12 cellular contexts compared by ENCODE assay signal in the genomic region with DNA sequence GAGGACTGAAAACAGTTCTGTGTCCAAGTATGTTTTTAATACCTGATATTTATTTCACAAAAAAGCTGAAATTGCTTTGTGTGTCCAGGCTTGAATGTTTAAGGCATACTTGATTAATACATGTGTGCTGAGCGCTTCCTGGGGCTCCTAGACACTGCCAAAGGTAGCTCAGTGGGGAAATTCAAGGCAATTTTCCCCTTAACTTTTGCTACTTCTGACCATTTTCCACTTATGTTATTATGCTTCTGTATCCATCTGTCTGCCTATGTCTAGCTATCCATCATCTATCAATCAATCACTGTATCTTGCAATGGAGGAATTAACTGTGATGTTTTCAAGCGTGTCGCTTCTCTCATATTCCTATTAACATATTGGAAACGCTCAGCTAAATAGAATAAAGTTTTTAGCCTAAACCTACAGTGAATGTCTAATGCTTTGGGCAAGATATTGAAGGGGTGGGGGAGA. TPM values are rescaled to one million over a fixed set of nuclear protein-coding genes. Genes with fewer than 3 reads are reported as not detected.
A peak's percentile ranks its signal among the peaks of the same experiment; 100 is the strongest.
DNase-seq lines count a peak whose midpoint lies in the region; ATAC-seq and TF ChIP-seq lines count a peak whose summit lies in the region.
"Had no signal": no experiment of that assay in that cellular context is flagged by ENCODE, and none has a peak within 500 bp of the region (broad histone marks: within the 10 kb centered on the region; RNA-seq: fewer than 3 reads in every experiment).

No MANE protein-coding gene starts in this region.

- H3K36me3 ChIP-seq in esophagus muscularis mucosa (no peaks in the 10 kb centered on the region), neuronal stem cell (replicated peaks in 1 of 2; ENCODE audit: control insufficient read depth in 2 of 2, insufficient read depth in 2 of 2, low read length in 2 of 2) (no peaks in the 10 kb centered on the region), upper lobe of left lung (no peaks in the 10 kb centered on the region)
- H3K36me3 ChIP-seq in CD8-positive, alpha-beta T cell (ENCODE audit: insufficient read depth, low read length) = no peaks in the 10 kb centered on the region

- peak overlapping the region; percentile 42 to 50 (median 48) for H3K4me3 ChIP-seq in esophagus muscularis mucosa
- no peak overlapping the region for H3K4me3 ChIP-seq in neuronal stem cell (ENCODE audit: low read length in 2 of 2)
- H3K4me3 ChIP-seq in upper lobe of left lung = peak overlapping the region in 1 of 4 donors; percentile 23
- H3K4me3 ChIP-seq in CD8-positive, alpha-beta T cell (ENCODE audit: low read depth, low read length) = no peak overlapping the region

- H3K36me3 Mint-ChIP-seq in CD8-positive, alpha-beta T cell = no peaks in the 10 kb centered on the region

- peak; percentile 1 for DNase-seq in activated CD8-positive, alpha-beta memory T cell treated with anti-CD3 and anti-CD28 coated beads for 24 hours
- DNase-seq in activated CD8-positive, alpha-beta memory T cell treated with anti-CD3 and anti-CD28 coated beads, Interleukin-2, amount 50 U/mL, for 4 hours = no peak
- DNase-seq in esophagus muscularis mucosa (ENCODE audit: extremely low spot score) (no peak), neuronal stem cell (ENCODE audit: low spot score) (no peak), upper lobe of left lung (no peak), C1 segment of cervical spinal cord (lab: John Stamatoyannopoulos, UW) (no peak)
- DNase-seq in CD8-positive, alpha-beta T cell = no peak
- DNase-seq: activated CD4-positive, alpha-beta T cell treated with anti-CD3 and anti-CD28 coated beads, Interleukin-2, amount 50 U/mL, for 48 hours; DMS153; stimulated activated naive CD8-positive, alpha-beta T cell treated with anti-CD3 and anti-CD28 coated beads, Interleukin-15, amount 100 ng/mL, for 72 hours; T-helper 9 cell had no signal

- no peaks in the 10 kb centered on the region for H3K9me3 Mint-ChIP-seq in CD8-positive, alpha-beta T cell
- H3K9me3 Mint-ChIP-seq: stimulated activated naive CD8-positive, alpha-beta T cell treated with anti-CD3 and anti-CD28 coated beads, Interleukin-15, amount 100 ng/mL, for 72 hours had no signal

- H3K9me3 ChIP-seq in esophagus muscularis mucosa (no peaks in the 10 kb centered on the region), neuronal stem cell (replicated peaks in 1 of 2; ENCODE audit: control insufficient read depth in 2 of 2, insufficient read depth in 1 of 2, low read depth in 1 of 2, low read length in 2 of 2) (no peaks in the 10 kb centered on the region), upper lobe of left lung (no peaks in the 10 kb centered on the region)
- no peaks in the 10 kb centered on the region for H3K9me3 ChIP-seq in CD8-positive, alpha-beta T cell (ENCODE audit: low read length)

- no peak overlapping the region for H2BK15ac ChIP-seq in neuronal stem cell (ENCODE audit: low read length)

- no peak overlapping the region for H2BK120ac ChIP-seq in neuronal stem cell (ENCODE audit: low read depth, low read length)

- CTCF ChIA-PET in CD8-positive, alpha-beta T cell (lab: Charles Lee) = no interaction called here

- no peak overlapping the region for H2BK12ac ChIP-seq in neuronal stem cell (ENCODE audit: low read length)

- no peak overlapping the region for H2AK5ac ChIP-seq in neuronal stem cell (ENCODE audit: low read depth, low read length)

- TF ChIP-seq EP300 in esophagus muscularis mucosa (IDR thresholded peaks at IDR 0.05) (no peak), upper lobe of left lung (IDR thresholded peaks at IDR 0.05) (no peak)

- no peak overlapping the region for H3K23ac ChIP-seq in neuronal stem cell (ENCODE audit: low read depth, low read length, poor library complexity)

- TF ChIP-seq POLR2A in esophagus muscularis mucosa (IDR thresholded peaks at IDR 0.05; ENCODE audit: low read depth) = no peak
- no peak for TF ChIP-seq POLR2A in upper lobe of left lung (IDR thresholded peaks at IDR 0.05)

- H4K91ac ChIP-seq in neuronal stem cell (ENCODE audit: low read depth, low read length, poor library complexity) = no peak overlapping the region

- no peak overlapping the region for H4K8ac ChIP-seq in neuronal stem cell (ENCODE audit: low read depth, low read length)

- no peak overlapping the region for H3K18ac ChIP-seq in neuronal stem cell (ENCODE audit: low read length)

- no peak overlapping the region for H3K14ac ChIP-seq in neuronal stem cell (ENCODE audit: low read length)

- H3K9ac ChIP-seq in neuronal stem cell (ENCODE audit: low read depth, low read length, poor library complexity) = no peak overlapping the region

- no peaks in the 10 kb centered on the region for H3K79me1 ChIP-seq in neuronal stem cell (ENCODE audit: low read depth, low read length)

- 87% methylated on average over 4 of the region's 4 CpGs for WGBS in esophagus muscularis mucosa
- WGBS in neuronal stem cell (ENCODE audit: extremely low coverage in 2 of 2, insufficient read length in 2 of 2, insufficient replicate concordance in 1 of 2), 2 donors = no CpG with 5 or more reads among the region's 4 CpGs
- WGBS in upper lobe of left lung, 2 donors = 87 to 94% methylated on average over 4 of the region's 4 CpGs

- peak overlapping the region; percentile 75 for H2AFZ ChIP-seq in neuronal stem cell (ENCODE audit: low read length)

- no peak for ATAC-seq in upper lobe of left lung (ENCODE audit: low FRiP score in 2 of 2)
- no peak for ATAC-seq in CD8-positive, alpha-beta T cell
- no peak for ATAC-seq in HG03159 (IDR thresholded peaks at IDR 0.05; ENCODE audit: unreplicated experiment)
- ATAC-seq: stimulated activated naive CD8-positive, alpha-beta T cell treated with anti-CD3 and anti-CD28 coated beads, Interleukin-15, amount 100 ng/mL, for 72 hours had no signal

- H3K27me3 ChIP-seq in esophagus muscularis mucosa (no peaks in the 10 kb centered on the region), neuronal stem cell (ENCODE audit: control insufficient read depth in 3 of 3, insufficient read depth in 3 of 3, low read depth in 1 of 3, low read length in 3 of 3) (no peaks in the 10 kb centered on the region), upper lobe of left lung (no peaks in the 10 kb centered on the region)
- no peaks in the 10 kb centered on the region for H3K27me3 ChIP-seq in CD8-positive, alpha-beta T cell (ENCODE audit: insufficient read depth, low read length)

- H3K4me1 ChIP-seq in esophagus muscularis mucosa (peaks cover 39 to 59% (median 54%) of the 10 kb centered on the region in 4 donors), neuronal stem cell (ENCODE audit: control insufficient read depth in 2 of 2, insufficient read depth in 1 of 2, low read depth in 1 of 2, low read length in 2 of 2) (peaks cover under 1 to 17% of the 10 kb centered on the region in 2 donors), upper lobe of left lung (peaks cover 26 to 50% (median 41%) of the 10 kb centered on the region in 4 donors)
- H3K4me1 ChIP-seq in CD8-positive, alpha-beta T cell (ENCODE audit: insufficient read depth, low read length) = no peaks in the 10 kb centered on the region

- no peak overlapping the region for H3K4me3 Mint-ChIP-seq in CD8-positive, alpha-beta T cell
- H3K4me3 Mint-ChIP-seq: stimulated activated naive CD8-positive, alpha-beta T cell treated with anti-CD3 and anti-CD28 coated beads, Interleukin-15, amount 100 ng/mL, for 72 hours had no signal

- H3K4me2 ChIP-seq in neuronal stem cell (ENCODE audit: insufficient read depth, low read length, poor library complexity, severe bottlenecking) = no peak overlapping the region

- H3K27ac Mint-ChIP-seq in CD8-positive, alpha-beta T cell = no peak overlapping the region
- H3K27ac Mint-ChIP-seq: stimulated activated naive CD8-positive, alpha-beta T cell treated with anti-CD3 and anti-CD28 coated beads, Interleukin-15, amount 100 ng/mL, for 72 hours had no signal

- H2BK5ac ChIP-seq in neuronal stem cell (ENCODE audit: low read length) = no peak overlapping the region

- intact Hi-C loops in esophagus muscularis mucosa (cut with DNase I) = no loop called here
- intact Hi-C loops in CD8-positive, alpha-beta T cell (cut with DNase I, micrococcal nuclease) = no loop called here

- H3K27ac ChIP-seq in esophagus muscularis mucosa (replicated peaks in 1 of 4) = peak overlapping the region; percentile 87 to 95 (median 90)
- no peak overlapping the region for H3K27ac ChIP-seq in neuronal stem cell (replicated peaks; ENCODE audit: low read length)
- peak overlapping the region; percentile 32 to 81 (median 60) for H3K27ac ChIP-seq in upper lobe of left lung
- no peak overlapping the region for H3K27ac ChIP-seq in CD8-positive, alpha-beta T cell (ENCODE audit: low read depth, low read length)

- no peak for TF ChIP-seq CTCF in esophagus muscularis mucosa (IDR thresholded peaks at IDR 0.05)
- TF ChIP-seq CTCF in upper lobe of left lung (IDR thresholded peaks at IDR 0.05) = no peak
- TF ChIP-seq CTCF in CD8-positive, alpha-beta T cell (IDR thresholded peaks at IDR 0.05) = no peak

- H3K4ac ChIP-seq in neuronal stem cell (ENCODE audit: low read length) = no peak overlapping the region

- POLR2A ChIA-PET in CD8-positive, alpha-beta T cell (lab: Charles Lee) = no interaction called here

- no peaks in the 10 kb centered on the region for H3K27me3 Mint-ChIP-seq in CD8-positive, alpha-beta T cell (ENCODE audit: low read depth)

- no peaks in the 10 kb centered on the region for H3K4me1 Mint-ChIP-seq in CD8-positive, alpha-beta T cell (ENCODE audit: low read depth)

RNA-seq across cellular contexts. Expression of gene KLF6, which starts 34.6 kb away (rescaled TPM):
- total RNA-seq in esophagus muscularis mucosa = 100 to 1,000 TPM; 114 to 145 (median 123) TPM
- 12.9 TPM for polyA plus RNA-seq in neuronal stem cell (2013, experiment 1 of 2)
- polyA plus RNA-seq in neuronal stem cell (2013, experiment 2 of 2) = 13.2 TPM
- 100 to 1,000 TPM; 164 to 439 (median 249) TPM for total RNA-seq in upper lobe of left lung
- total RNA-seq in CD8-positive, alpha-beta T cell = 100 to 1,000 TPM; 552 to 566 TPM

Comparison
In these comparisons a context has a peak if more than half of its experiments do, and no peak if none do; other contexts are left out.
1. H3K27ac ChIP-seq: peak in esophagus muscularis mucosa (4 of 4) and upper lobe of left lung (4 of 4); none in neuronal stem cell (single experiment) and CD8-positive, alpha-beta T cell (single experiment).
2. H3K4me3 ChIP-seq: peak in esophagus muscularis mucosa (4 of 4); none in neuronal stem cell (0 of 2) and CD8-positive, alpha-beta T cell (single experiment).